ENCODE assay signal across 8 cellular contexts in genomic region chr5:132736853-132737833, GRCh38. TPM values are rescaled to one million over a fixed set of nuclear protein-coding genes. Genes with fewer than 3 reads are reported as not detected.
DNase-seq lines count a peak whose midpoint lies in the region; ATAC-seq and TF ChIP-seq lines count a peak whose summit lies in the region.

KIF3A (minus strand) TSS chr5:132737546; CDS start chr5:132737419, 127 bp downstream.

- TF ChIP-seq CTCF in PC-9 (conservative IDR thresholded peaks at IDR 0.05) = no peak

- H3K27ac ChIP-seq in PC-9 (no peak within 1 kb of the TSS), esophagus (ENCODE audit: low read depth in 2 of 2, low read length in 1 of 2) (peak within 1 kb of the TSS; percentile 75)

- peak within 1 kb of the TSS; percentile 66 for H3K9ac ChIP-seq in mucosa of stomach (ENCODE audit: low read length)

- WGBS in esophagus, 2 donors = 1% methylated on average over 72 to 81 of the region's 81 CpGs

- H3K36me3 ChIP-seq in PC-9 (ENCODE audit: low read depth) (no peaks in the 10 kb centered on the region), esophagus (ENCODE audit: control insufficient read depth in 2 of 2, insufficient read depth in 2 of 2, low read length in 1 of 2) (no peaks in the 10 kb centered on the region), mucosa of stomach (ENCODE audit: control insufficient read depth, insufficient read depth, low read length) (no peaks in the 10 kb centered on the region)

- intact Hi-C loops in PC-9 (cut with micrococcal nuclease; ENCODE audit: unreplicated experiment) = loop anchor here (10.0 kb wide), 1 partner anchor 352 kb away; no protein-coding TSS in a partner anchor

- H3K9me3 ChIP-seq in PC-9 (ENCODE audit: insufficient read depth, low read depth) (no peaks in the 10 kb centered on the region), esophagus (ENCODE audit: control insufficient read depth in 2 of 2, insufficient read depth in 1 of 2, low read depth in 1 of 2, low read length in 1 of 2) (no peaks in the 10 kb centered on the region), mucosa of stomach (ENCODE audit: control insufficient read depth, low read length) (no peaks in the 10 kb centered on the region)

- peak within 1 kb of the TSS; percentile 98 for H3K4me2 ChIP-seq in PC-9

- H2AFZ ChIP-seq in PC-9 = peak within 1 kb of the TSS; percentile 99

- H4K20me1 ChIP-seq in PC-9 (ENCODE audit: insufficient read depth) = peaks cover 3% of the 10 kb centered on the region; the same call in 1 of the 2 replicates

- DNase-seq in DMS53 (lab: John Stamatoyannopoulos, UW) (peak; percentile 99), PC-9 (peak; percentile 91 to 97)
- peak; percentile 95 for DNase-seq in Jurkat, Clone E6-1 (ENCODE audit: low read depth, low spot score)
- peak; percentile 98 for DNase-seq in activated T-cell treated with anti-CD3 and anti-CD28 coated beads, Interleukin-2, amount 50 U/mL, for 1 hour
- DNase-seq in stimulated activated CD8-positive, alpha-beta memory T cell treated with anti-CD3 and anti-CD28 coated beads, Interleukin-7, amount 100 ng/mL, for 1 hour (ENCODE audit: low read depth in 2 of 2) = peak; percentile 92 to 97

- H3K4me1 ChIP-seq in PC-9 (replicated peaks; ENCODE audit: insufficient read depth) (peaks cover 20% of the 10 kb centered on the region), esophagus (ENCODE audit: control insufficient read depth in 2 of 2, insufficient read depth in 2 of 2, low read length in 1 of 2) (no peaks in the 10 kb centered on the region), mucosa of stomach (ENCODE audit: control insufficient read depth, insufficient read depth, low read length) (peaks cover 6% of the 10 kb centered on the region)

- BruUV-seq in PC-9 (replicated peaks; lab: Mats Ljungman, UMichigan) = no TSS peak

- no peaks in the 10 kb centered on the region for H3K9me2 ChIP-seq in PC-9 (ENCODE audit: insufficient read depth)

- H3K27me3 ChIP-seq in PC-9 (ENCODE audit: insufficient read depth, low read depth) = no peaks in the 10 kb centered on the region
- H3K27me3 ChIP-seq in esophagus (ENCODE audit: control insufficient read depth in 1 of 2, insufficient read depth in 2 of 2, low read length in 2 of 2) = no peaks in the 10 kb centered on the region
- no peaks in the 10 kb centered on the region for H3K27me3 ChIP-seq in mucosa of stomach (ENCODE audit: control insufficient read depth, insufficient read depth, low read length)

- CTCF ChIA-PET in PC-9 (lab: Charles Lee) = no interaction called here

- peak; percentile 87 for ATAC-seq in GM21619 (IDR thresholded peaks at IDR 0.05; ENCODE audit: unreplicated experiment)

- H3K4me3 ChIP-seq in Jurkat, Clone E6-1 (ENCODE audit: low read length) = peak within 1 kb of the TSS; percentile 71
- H3K4me3 ChIP-seq in PC-9 (peak within 1 kb of the TSS; percentile 91), esophagus (ENCODE audit: low read depth in 1 of 2, low read length in 2 of 2) (peak within 1 kb of the TSS; percentile 83 to 91), mucosa of stomach (ENCODE audit: low read length) (peak within 1 kb of the TSS; percentile 66)

- POLR2A ChIA-PET in PC-9 (lab: Charles Lee; ENCODE audit: unreplicated experiment) = interaction anchor here (0.5 to 0.7 kb wide), 5 partner anchors 38 to 940 kb away, joined by 3 to 8 read pairs (median 3); partner anchors contain the start of gene FNIP1

- H3F3A ChIP-seq in PC-9 (ENCODE audit: insufficient read depth, low read depth) = no peaks in the 10 kb centered on the region; the same call in 1 of the 2 replicates

- peaks cover 31% of the 10 kb centered on the region for H3K79me2 ChIP-seq in PC-9 (ENCODE audit: low read depth)

RNA-seq across cellular contexts. Expression of gene KIF3A, which starts in this region (rescaled TPM):
- polyA plus RNA-seq in Jurkat, Clone E6-1 (2012; ENCODE audit: insufficient read depth, insufficient read length) = 11.3 TPM
- 10.1 and 15.2 TPM in 2 replicates for total RNA-seq in PC-9 (2021)
- 1 to 10 TPM; 2.0 to 2.4 TPM for polyA plus RNA-seq in esophagus
